Comparison of ENCODE assay signal across 10 cellular contexts in the genomic region with DNA sequence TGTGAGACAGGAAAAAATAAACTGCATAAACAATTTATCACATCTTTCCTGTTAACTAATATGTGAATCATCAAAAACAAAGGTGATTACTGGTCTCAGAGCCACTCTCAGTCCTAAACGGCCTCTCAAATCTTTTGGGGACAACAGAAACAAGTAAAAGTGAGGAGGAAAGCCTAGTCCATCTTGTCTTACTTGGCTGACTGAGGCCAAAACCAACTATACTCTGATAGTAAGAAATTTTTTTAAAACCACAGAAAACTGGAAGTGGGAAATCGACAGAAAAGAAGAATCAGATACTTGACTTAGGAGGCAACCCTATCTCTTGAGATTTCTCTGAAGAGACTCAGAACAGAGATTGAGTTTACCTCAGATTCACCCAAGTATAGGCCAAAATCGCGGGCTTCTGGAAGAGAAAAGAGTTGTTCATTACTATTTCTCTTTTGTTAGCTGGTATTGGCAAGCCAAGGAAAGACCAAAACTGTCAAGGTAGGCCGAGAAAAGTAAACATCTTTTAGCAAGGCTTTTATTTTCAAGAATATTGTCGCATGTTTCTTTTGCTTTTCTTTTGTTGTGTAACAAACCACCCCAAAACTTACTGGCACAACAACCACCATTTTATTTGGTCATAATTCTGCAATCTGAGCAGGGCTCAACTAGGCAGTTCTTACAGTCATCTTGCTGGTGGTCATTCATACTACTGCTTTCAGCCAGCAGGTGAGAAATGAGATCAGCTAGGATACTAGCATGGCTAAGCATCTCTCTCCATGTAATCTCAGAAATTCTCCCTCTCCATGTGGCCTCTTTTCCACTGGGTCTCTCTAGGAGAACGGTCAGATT. TPM values are rescaled to one million over a fixed set of nuclear protein-coding genes. Genes with fewer than 3 reads are reported as not detected.
DNase-seq lines count a peak whose midpoint lies in the region; ATAC-seq and TF ChIP-seq lines count a peak whose summit lies in the region.
"Had no signal": no experiment of that assay in that cellular context is flagged by ENCODE, and none has a peak within 500 bp of the region (broad histone marks: within the 10 kb centered on the region; RNA-seq: fewer than 3 reads in every experiment).

No MANE protein-coding gene starts in this region.

- TF ChIP-seq CTCF in epithelial cell of esophagus (IDR thresholded peaks at IDR 0.05; ENCODE audit: insufficient read depth, low read depth, low read length, missing control alignments): no peak

- peak; percentile 66 for ATAC-seq in GM18511 (IDR thresholded peaks at IDR 0.05; ENCODE audit: unreplicated experiment)
- peak; percentile 58 for ATAC-seq in GM21528 (IDR thresholded peaks at IDR 0.05; ENCODE audit: low FRiP score, unreplicated experiment)
- ATAC-seq in HG03565 (IDR thresholded peaks at IDR 0.05; ENCODE audit: unreplicated experiment): peak; percentile 31
- no peak for ATAC-seq in left ventricle myocardium superior

- H3K4me3 ChIP-seq in epithelial cell of esophagus (ENCODE audit: low read length): no peak overlapping the region

- DNase-seq in epithelial cell of esophagus (ENCODE audit: low read depth): peak; percentile 21
- no peak for DNase-seq in ACHN
- DNase-seq in left ventricle myocardium superior: no peak
- no peak for DNase-seq in DMS114 treated with DMSO at 0.1 percent for 48 hours (lab: John Stamatoyannopoulos, UW; ENCODE audit: unreplicated experiment)
- no peak for DNase-seq in substantia nigra (lab: John Stamatoyannopoulos, UW)
- DNase-seq: activated CD4-positive, alpha-beta T cell treated with anti-CD3 and anti-CD28 coated beads for 48 hours; mesenchymal stem cell had no signal

- no peak overlapping the region for H3K27ac ChIP-seq in substantia nigra (ENCODE audit: low read depth, low read length, poor library complexity, severe bottlenecking)

- intact Hi-C loops in left ventricle myocardium superior (cut with micrococcal nuclease): no loop called here

- in situ Hi-C loops in ACHN (cut with HindIII; ENCODE audit: low pct_ligation_motif_present, low pct_unique_long_range_greater_than_20kb, low sequenced_read_pairs): no loop called here

RNA-seq across cellular contexts. Expression of a gene that starts 46.1 kb away (rescaled TPM):
- total RNA-seq in left ventricle myocardium superior: 3.0 TPM
